Comparison of ENCODE assay signal across 1 cellular context in the genomic region with DNA sequence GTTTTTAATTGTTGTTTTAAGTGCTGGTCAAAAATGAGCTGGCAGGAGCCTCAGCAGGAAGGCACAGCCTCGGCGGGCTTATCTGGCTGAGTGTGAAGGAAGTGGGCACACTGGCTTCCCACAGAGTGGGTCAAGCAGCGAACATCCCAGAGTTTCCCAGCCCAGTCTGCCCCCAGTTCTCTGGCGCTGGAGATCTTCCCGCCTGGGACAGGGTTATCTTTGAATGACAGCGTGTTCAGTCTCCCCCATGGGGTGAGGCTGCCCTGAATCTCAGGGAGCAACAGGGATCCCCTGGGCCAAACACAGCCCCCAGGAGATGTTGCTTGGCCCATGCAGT.
TF ChIP-seq lines count a peak whose summit lies in the region.

No MANE protein-coding gene starts in this region.

TF ChIP-seq in HepG2, 621 proteins besides CTCF, POLR2A, EP300 and RAD21 (continued from another document):
- TF ChIP-seq, protein P1, sequence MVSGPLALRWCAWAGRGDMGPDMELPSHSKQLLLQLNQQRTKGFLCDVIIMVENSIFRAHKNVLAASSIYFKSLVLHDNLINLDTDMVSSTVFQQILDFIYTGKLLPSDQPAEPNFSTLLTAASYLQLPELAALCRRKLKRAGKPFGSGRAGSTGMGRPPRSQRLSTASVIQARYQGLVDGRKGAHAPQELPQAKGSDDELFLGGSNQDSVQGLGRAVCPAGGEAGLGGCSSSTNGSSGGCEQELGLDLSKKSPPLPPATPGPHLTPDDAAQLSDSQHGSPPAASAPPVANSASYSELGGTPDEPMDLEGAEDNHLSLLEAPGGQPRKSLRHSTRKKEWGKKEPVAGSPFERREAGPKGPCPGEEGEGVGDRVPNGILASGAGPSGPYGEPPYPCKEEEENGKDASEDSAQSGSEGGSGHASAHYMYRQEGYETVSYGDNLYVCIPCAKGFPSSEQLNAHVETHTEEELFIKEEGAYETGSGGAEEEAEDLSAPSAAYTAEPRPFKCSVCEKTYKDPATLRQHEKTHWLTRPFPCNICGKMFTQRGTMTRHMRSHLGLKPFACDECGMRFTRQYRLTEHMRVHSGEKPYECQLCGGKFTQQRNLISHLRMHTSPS (CRISPR knock-in tag; IDR thresholded peaks at IDR 0.05; ENCODE audit: low read depth), result no peak
- TF ChIP-seq STAT5B (CRISPR knock-in tag; IDR thresholded peaks at IDR 0.05), result no peak
- TF ChIP-seq, protein P2, sequence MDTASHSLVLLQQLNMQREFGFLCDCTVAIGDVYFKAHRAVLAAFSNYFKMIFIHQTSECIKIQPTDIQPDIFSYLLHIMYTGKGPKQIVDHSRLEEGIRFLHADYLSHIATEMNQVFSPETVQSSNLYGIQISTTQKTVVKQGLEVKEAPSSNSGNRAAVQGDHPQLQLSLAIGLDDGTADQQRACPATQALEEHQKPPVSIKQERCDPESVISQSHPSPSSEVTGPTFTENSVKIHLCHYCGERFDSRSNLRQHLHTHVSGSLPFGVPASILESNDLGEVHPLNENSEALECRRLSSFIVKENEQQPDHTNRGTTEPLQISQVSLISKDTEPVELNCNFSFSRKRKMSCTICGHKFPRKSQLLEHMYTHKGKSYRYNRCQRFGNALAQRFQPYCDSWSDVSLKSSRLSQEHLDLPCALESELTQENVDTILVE (CRISPR knock-in tag; IDR thresholded peaks at IDR 0.05), result no peak
- no peak for TF ChIP-seq SNAI1 (CRISPR knock-in tag; IDR thresholded peaks at IDR 0.05; ENCODE audit: borderline replicate concordance)
- TF ChIP-seq, protein P3, sequence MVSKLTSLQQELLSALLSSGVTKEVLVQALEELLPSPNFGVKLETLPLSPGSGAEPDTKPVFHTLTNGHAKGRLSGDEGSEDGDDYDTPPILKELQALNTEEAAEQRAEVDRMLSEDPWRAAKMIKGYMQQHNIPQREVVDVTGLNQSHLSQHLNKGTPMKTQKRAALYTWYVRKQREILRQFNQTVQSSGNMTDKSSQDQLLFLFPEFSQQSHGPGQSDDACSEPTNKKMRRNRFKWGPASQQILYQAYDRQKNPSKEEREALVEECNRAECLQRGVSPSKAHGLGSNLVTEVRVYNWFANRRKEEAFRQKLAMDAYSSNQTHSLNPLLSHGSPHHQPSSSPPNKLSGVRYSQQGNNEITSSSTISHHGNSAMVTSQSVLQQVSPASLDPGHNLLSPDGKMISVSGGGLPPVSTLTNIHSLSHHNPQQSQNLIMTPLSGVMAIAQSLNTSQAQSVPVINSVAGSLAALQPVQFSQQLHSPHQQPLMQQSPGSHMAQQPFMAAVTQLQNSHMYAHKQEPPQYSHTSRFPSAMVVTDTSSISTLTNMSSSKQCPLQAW (CRISPR knock-in tag; IDR thresholded peaks at IDR 0.05), result 0 out of 2 replicates have a peak, but pooled peaks have one; percentile 7
- TF ChIP-seq ZNF563 (CRISPR knock-in tag; IDR thresholded peaks at IDR 0.05), result 0 out of 2 replicates have a peak, but pooled peaks have one; percentile 2
- TF ChIP-seq NR2F1 (CRISPR knock-in tag; IDR thresholded peaks at IDR 0.05), result no peak
- no peak for TF ChIP-seq RFXANK (CRISPR knock-in tag; IDR thresholded peaks at IDR 0.05)
- no peak for TF ChIP-seq CBX1 (IDR thresholded peaks at IDR 0.05; ENCODE audit: low read depth)
- TF ChIP-seq, protein P4, sequence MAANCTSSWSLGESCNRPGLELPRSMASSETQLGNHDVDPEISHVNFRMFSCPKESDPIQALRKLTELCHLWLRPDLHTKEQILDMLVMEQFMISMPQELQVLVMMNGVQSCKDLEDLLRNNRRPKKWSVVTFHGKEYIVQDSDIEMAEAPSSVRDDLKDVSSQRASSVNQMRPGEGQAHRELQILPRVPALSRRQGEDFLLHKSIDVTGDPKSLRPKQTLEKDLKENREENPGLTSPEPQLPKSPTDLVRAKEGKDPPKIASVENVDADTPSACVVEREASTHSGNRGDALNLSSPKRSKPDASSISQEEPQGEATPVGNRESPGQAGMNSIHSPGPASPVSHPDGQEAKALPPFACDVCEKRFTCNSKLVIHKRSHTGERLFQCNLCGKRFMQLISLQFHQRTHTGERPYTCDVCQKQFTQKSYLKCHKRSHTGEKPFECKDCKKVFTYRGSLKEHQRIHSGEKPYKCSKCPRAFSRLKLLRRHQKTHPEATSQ (CRISPR knock-in tag; IDR thresholded peaks at IDR 0.05; ENCODE audit: borderline replicate concordance), result no peak
- no peak for TF ChIP-seq ADNP (CRISPR knock-in tag; IDR thresholded peaks at IDR 0.05)
- TF ChIP-seq NCOA1 (CRISPR knock-in tag; IDR thresholded peaks at IDR 0.05), result 0 out of 2 replicates have a peak, but pooled peaks have one; percentile 32
- no peak for TF ChIP-seq NR3C1 (CRISPR knock-in tag; IDR thresholded peaks at IDR 0.05)
- TF ChIP-seq ZNF263 (CRISPR knock-in tag; IDR thresholded peaks at IDR 0.05), result peak; percentile 26; the same call in 1 of the 2 replicates
- no peak for TF ChIP-seq SAFB2 (CRISPR knock-in tag; IDR thresholded peaks at IDR 0.05; ENCODE audit: borderline replicate concordance, low read depth)
- TF ChIP-seq, protein P5, sequence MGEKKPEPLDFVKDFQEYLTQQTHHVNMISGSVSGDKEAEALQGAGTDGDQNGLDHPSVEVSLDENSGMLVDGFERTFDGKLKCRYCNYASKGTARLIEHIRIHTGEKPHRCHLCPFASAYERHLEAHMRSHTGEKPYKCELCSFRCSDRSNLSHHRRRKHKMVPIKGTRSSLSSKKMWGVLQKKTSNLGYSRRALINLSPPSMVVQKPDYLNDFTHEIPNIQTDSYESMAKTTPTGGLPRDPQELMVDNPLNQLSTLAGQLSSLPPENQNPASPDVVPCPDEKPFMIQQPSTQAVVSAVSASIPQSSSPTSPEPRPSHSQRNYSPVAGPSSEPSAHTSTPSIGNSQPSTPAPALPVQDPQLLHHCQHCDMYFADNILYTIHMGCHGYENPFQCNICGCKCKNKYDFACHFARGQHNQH (CRISPR knock-in tag; IDR thresholded peaks at IDR 0.05), result no peak
- TF ChIP-seq ZNF644 (CRISPR knock-in tag; IDR thresholded peaks at IDR 0.05; ENCODE audit: low read depth), result no peak
- no peak for TF ChIP-seq SCMH1 (CRISPR knock-in tag; IDR thresholded peaks at IDR 0.05; ENCODE audit: borderline replicate concordance)
- 0 out of 2 replicates have a peak, but pooled peaks have one; percentile 30 for TF ChIP-seq NRL (CRISPR knock-in tag; IDR thresholded peaks at IDR 0.05; ENCODE audit: borderline replicate concordance)
- TF ChIP-seq RBAK (CRISPR knock-in tag; IDR thresholded peaks at IDR 0.05), result no peak
- no peak for TF ChIP-seq FOXK1 (CRISPR knock-in tag; IDR thresholded peaks at IDR 0.05; ENCODE audit: borderline replicate concordance, low read depth)
- no peak for TF ChIP-seq ZSCAN21 (CRISPR knock-in tag; IDR thresholded peaks at IDR 0.05; ENCODE audit: borderline replicate concordance)
- no peak for TF ChIP-seq EHMT2 (IDR thresholded peaks at IDR 0.05; ENCODE audit: borderline replicate concordance, low read depth, low read length)
- TF ChIP-seq, protein P6, sequence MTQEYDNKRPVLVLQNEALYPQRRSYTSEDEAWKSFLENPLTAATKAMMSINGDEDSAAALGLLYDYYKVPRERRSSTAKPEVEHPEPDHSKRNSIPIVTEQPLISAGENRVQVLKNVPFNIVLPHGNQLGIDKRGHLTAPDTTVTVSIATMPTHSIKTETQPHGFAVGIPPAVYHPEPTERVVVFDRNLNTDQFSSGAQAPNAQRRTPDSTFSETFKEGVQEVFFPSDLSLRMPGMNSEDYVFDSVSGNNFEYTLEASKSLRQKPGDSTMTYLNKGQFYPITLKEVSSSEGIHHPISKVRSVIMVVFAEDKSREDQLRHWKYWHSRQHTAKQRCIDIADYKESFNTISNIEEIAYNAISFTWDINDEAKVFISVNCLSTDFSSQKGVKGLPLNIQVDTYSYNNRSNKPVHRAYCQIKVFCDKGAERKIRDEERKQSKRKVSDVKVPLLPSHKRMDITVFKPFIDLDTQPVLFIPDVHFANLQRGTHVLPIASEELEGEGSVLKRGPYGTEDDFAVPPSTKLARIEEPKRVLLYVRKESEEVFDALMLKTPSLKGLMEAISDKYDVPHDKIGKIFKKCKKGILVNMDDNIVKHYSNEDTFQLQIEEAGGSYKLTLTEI (CRISPR knock-in tag; conservative IDR thresholded peaks at IDR 0.05), result no peak
- 0 out of 2 replicates have a peak, but pooled peaks have one; percentile 35 for TF ChIP-seq ZNF768 (CRISPR knock-in tag; IDR thresholded peaks at IDR 0.05)
- TF ChIP-seq, protein P7, sequence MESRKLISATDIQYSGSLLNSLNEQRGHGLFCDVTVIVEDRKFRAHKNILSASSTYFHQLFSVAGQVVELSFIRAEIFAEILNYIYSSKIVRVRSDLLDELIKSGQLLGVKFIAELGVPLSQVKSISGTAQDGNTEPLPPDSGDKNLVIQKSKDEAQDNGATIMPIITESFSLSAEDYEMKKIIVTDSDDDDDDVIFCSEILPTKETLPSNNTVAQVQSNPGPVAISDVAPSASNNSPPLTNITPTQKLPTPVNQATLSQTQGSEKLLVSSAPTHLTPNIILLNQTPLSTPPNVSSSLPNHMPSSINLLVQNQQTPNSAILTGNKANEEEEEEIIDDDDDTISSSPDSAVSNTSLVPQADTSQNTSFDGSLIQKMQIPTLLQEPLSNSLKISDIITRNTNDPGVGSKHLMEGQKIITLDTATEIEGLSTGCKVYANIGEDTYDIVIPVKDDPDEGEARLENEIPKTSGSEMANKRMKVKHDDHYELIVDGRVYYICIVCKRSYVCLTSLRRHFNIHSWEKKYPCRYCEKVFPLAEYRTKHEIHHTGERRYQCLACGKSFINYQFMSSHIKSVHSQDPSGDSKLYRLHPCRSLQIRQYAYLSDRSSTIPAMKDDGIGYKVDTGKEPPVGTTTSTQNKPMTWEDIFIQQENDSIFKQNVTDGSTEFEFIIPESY (CRISPR knock-in tag; IDR thresholded peaks at IDR 0.05), result peak; percentile 90
- TF ChIP-seq ATF7 (IDR thresholded peaks at IDR 0.05), result no peak
- TF ChIP-seq ATF7 (CRISPR knock-in tag; IDR thresholded peaks at IDR 0.05), result no peak
- TF ChIP-seq ZNF629 (CRISPR knock-in tag; conservative IDR thresholded peaks at IDR 0.05), result no peak
- TF ChIP-seq CCDC6 (CRISPR knock-in tag; IDR thresholded peaks at IDR 0.05), result no peak
- no peak for TF ChIP-seq FOXO1 (CRISPR knock-in tag; IDR thresholded peaks at IDR 0.05)
- TF ChIP-seq, protein P8, sequence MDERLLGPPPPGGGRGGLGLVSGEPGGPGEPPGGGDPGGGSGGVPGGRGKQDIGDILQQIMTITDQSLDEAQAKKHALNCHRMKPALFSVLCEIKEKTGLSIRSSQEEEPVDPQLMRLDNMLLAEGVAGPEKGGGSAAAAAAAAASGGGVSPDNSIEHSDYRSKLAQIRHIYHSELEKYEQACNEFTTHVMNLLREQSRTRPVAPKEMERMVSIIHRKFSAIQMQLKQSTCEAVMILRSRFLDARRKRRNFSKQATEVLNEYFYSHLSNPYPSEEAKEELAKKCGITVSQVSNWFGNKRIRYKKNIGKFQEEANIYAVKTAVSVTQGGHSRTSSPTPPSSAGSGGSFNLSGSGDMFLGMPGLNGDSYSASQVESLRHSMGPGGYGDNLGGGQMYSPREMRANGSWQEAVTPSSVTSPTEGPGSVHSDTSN (CRISPR knock-in tag; IDR thresholded peaks at IDR 0.05), result no peak
- no peak for TF ChIP-seq TGIF2 (CRISPR knock-in tag; IDR thresholded peaks at IDR 0.05)
- TF ChIP-seq GABPB1 (CRISPR knock-in tag; IDR thresholded peaks at IDR 0.05), result 0 out of 2 replicates have a peak, but pooled peaks have one; percentile 10
- TF ChIP-seq, protein P9, sequence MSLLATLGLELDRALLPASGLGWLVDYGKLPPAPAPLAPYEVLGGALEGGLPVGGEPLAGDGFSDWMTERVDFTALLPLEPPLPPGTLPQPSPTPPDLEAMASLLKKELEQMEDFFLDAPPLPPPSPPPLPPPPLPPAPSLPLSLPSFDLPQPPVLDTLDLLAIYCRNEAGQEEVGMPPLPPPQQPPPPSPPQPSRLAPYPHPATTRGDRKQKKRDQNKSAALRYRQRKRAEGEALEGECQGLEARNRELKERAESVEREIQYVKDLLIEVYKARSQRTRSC (CRISPR knock-in tag; IDR thresholded peaks at IDR 0.05; ENCODE audit: low read depth), result no peak
- 0 out of 2 replicates have a peak, but pooled peaks have one; percentile 4 for TF ChIP-seq DNMT3B (CRISPR knock-in tag; conservative IDR thresholded peaks at IDR 0.05)
- no peak for TF ChIP-seq STAG1 (CRISPR knock-in tag; IDR thresholded peaks at IDR 0.05)
- peak; percentile 13; the same call in 1 of the 2 replicates for TF ChIP-seq ZNF605 (CRISPR knock-in tag; IDR thresholded peaks at IDR 0.05)
- TF ChIP-seq ZNF777 (CRISPR knock-in tag; IDR thresholded peaks at IDR 0.05), result no peak
- TF ChIP-seq ZNF652 (CRISPR knock-in tag; IDR thresholded peaks at IDR 0.05; ENCODE audit: borderline replicate concordance, low read depth), result no peak
- no peak for TF ChIP-seq ZNF747 (CRISPR knock-in tag; IDR thresholded peaks at IDR 0.05; ENCODE audit: borderline replicate concordance)
- TF ChIP-seq, protein P10, sequence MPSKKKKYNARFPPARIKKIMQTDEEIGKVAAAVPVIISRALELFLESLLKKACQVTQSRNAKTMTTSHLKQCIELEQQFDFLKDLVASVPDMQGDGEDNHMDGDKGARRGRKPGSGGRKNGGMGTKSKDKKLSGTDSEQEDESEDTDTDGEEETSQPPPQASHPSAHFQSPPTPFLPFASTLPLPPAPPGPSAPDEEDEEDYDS (CRISPR knock-in tag; IDR thresholded peaks at IDR 0.05), result no peak
- TF ChIP-seq MAF1 (CRISPR knock-in tag; IDR thresholded peaks at IDR 0.05; ENCODE audit: borderline replicate concordance), result no peak
